Comparison of ENCODE assay signal across 1 cellular context in the genomic region with DNA sequence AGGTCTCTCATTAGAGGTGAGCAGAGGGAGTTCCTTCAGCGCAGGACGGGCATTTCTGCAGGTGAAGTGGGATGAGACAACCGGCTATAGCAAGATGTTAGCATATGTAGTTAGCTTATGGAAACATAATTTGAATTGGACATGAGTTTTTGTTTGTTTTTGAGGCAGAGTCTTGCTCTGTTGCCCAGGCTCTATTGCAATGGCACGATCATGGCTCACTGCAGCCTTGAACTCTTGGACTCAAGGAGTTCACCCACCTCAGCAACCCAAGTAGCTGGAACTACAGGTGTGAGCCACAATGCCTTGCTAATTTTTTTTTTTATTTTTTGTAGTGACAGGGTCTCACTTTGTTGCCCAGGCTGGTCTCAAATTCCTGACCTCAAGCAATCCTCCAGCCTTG.
TF ChIP-seq lines count a peak whose summit lies in the region.

No MANE protein-coding gene starts in this region.

TF ChIP-seq in HepG2, 621 proteins besides CTCF, POLR2A, EP300 and RAD21 (continued from another document):
- TF ChIP-seq, protein P1, sequence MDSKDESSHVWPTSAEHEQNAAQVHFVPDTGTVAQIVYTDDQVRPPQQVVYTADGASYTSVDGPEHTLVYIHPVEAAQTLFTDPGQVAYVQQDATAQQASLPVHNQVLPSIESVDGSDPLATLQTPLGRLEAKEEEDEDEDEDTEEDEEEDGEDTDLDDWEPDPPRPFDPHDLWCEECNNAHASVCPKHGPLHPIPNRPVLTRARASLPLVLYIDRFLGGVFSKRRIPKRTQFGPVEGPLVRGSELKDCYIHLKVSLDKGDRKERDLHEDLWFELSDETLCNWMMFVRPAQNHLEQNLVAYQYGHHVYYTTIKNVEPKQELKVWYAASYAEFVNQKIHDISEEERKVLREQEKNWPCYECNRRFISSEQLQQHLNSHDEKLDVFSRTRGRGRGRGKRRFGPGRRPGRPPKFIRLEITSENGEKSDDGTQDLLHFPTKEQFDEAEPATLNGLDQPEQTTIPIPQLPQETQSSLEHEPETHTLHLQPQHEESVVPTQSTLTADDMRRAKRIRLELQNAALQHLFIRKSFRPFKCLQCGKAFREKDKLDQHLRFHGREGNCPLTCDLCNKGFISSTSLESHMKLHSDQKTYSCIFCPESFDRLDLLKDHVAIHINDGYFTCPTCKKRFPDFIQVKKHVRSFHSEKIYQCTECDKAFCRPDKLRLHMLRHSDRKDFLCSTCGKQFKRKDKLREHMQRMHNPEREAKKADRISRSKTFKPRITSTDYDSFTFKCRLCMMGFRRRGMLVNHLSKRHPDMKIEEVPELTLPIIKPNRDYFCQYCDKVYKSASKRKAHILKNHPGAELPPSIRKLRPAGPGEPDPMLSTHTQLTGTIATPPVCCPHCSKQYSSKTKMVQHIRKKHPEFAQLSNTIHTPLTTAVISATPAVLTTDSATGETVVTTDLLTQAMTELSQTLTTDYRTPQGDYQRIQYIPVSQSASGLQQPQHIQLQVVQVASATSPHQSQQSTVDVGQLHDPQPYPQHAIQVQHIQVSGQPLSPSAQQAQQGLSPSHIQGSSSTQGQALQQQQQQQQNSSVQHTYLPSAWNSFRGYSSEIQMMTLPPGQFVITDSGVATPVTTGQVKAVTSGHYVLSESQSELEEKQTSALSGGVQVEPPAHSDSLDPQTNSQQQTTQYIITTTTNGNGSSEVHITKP (CRISPR knock-in tag; IDR thresholded peaks at IDR 0.05; ENCODE audit: low read depth): no peak
- TF ChIP-seq NFYC (CRISPR knock-in tag; IDR thresholded peaks at IDR 0.05): no peak
- no peak for TF ChIP-seq ZNF17 (CRISPR knock-in tag; IDR thresholded peaks at IDR 0.05)
TF ChIP-seq in HepG2: peak in this region for 2.
